8 cellular contexts compared by ENCODE assay signal in genomic region chr2:136117909-136118818, GRCh38. TPM values are rescaled to one million over a fixed set of nuclear protein-coding genes. Genes with fewer than 3 reads are reported as not detected.
DNase-seq lines count a peak whose midpoint lies in the region; ATAC-seq and TF ChIP-seq lines count a peak whose summit lies in the region.

Gene CXCR4 (minus strand): TSS chr2:136118149. CDS start chr2:136118060, 89 bp downstream.

- peak; percentile 23 for TF ChIP-seq CTCF in GM06990 (IDR thresholded peaks at IDR 0.05; ENCODE audit: insufficient read depth, low read length, poor library complexity, severe bottlenecking)

- DNase-seq in GM06990 (ENCODE audit: extremely low read depth, insufficient read length) (peak; percentile 87), NCI-H460 (ENCODE audit: extremely low read depth, low read depth) (peak; percentile 17), mesenteric fat pad (ENCODE audit: low spot score) (peak; percentile 94)
- DNase-seq in activated CD4-positive, alpha-beta T cell treated with anti-CD3 and anti-CD28 coated beads, Interleukin-2, amount 50 U/mL, for 48 hours = peak; percentile 86 to 89
- peak; percentile 63 for DNase-seq in stimulated activated CD8-positive, alpha-beta memory T cell treated with anti-CD3 and anti-CD28 coated beads, Interleukin-15, amount 100 ng/mL, for 24 hours (ENCODE audit: low read depth)

- 0 to 1% methylated on average over 49 to 50 of the region's 50 CpGs for WGBS in ectodermal cell, 2 experiments

- peaks cover 9% of the 10 kb centered on the region for H3K4me1 ChIP-seq in ectodermal cell (ENCODE audit: control insufficient read depth, insufficient read depth, low read length)

- H3K27me3 ChIP-seq in GM06990 (replicated peaks; ENCODE audit: control insufficient read depth, insufficient read depth, low read length) (no peaks in the 10 kb centered on the region; the same call in 1 of the 2 replicates), ectodermal cell (ENCODE audit: control insufficient read depth, insufficient read depth, low read length, poor library complexity, severe bottlenecking) (peaks cover 32% of the 10 kb centered on the region)

- no peaks in the 10 kb centered on the region for H3K9me3 ChIP-seq in ectodermal cell (ENCODE audit: control insufficient read depth, low read length)

- H3K4me3 ChIP-seq in GM06990 (replicated peaks; ENCODE audit: low read depth, low read length) (peak within 1 kb of the TSS; percentile 64), ectodermal cell (ENCODE audit: insufficient read depth, low read depth, low read length) (peak within 1 kb of the TSS; percentile 74)

- H3K27ac ChIP-seq in ectodermal cell (ENCODE audit: insufficient read depth, low read depth, low read length, poor library complexity, severe bottlenecking) = peak within 1 kb of the TSS; percentile 58

- H3K36me3 ChIP-seq in GM06990 (ENCODE audit: control insufficient read depth, insufficient read depth, low read length) (peaks cover 2% of the 10 kb centered on the region; the same call in 1 of the 2 replicates), ectodermal cell (ENCODE audit: control insufficient read depth, insufficient read depth, low read length) (peaks cover 14% of the 10 kb centered on the region)

- ATAC-seq in HG03045 (IDR thresholded peaks at IDR 0.05; ENCODE audit: unreplicated experiment) (peak; percentile 21), GM18870 (IDR thresholded peaks at IDR 0.05; ENCODE audit: unreplicated experiment) (no peak)

RNA-seq across cellular contexts. Expression of gene CXCR4, which starts in this region (rescaled TPM):
- total RNA-seq in NCI-H460 (2014; rRNA removed; shearing (Covaris generic)) = 0.12 TPM in 1 of 2 replicates, not detected in the other
- not detected in 2 replicates for polyA plus RNA-seq in NCI-H460 (2014; cell fraction: nucleus; rRNA removed)
- polyA plus RNA-seq in ectodermal cell (2013, experiment 1 of 4) = 37.7 TPM
- polyA plus RNA-seq in ectodermal cell (2013, experiment 2 of 4) = 41.4 TPM
- 37.7 TPM for polyA plus RNA-seq in ectodermal cell (2013, experiment 3 of 4)
- 53.4 TPM for polyA plus RNA-seq in ectodermal cell (2013, experiment 4 of 4)
- 13.2 TPM for total RNA-seq in mesenteric fat pad

Comparison
In these comparisons a context has a peak if more than half of its experiments do, and no peak if none do; other contexts are left out.
1. RNA of gene CXCR4 (total RNA-seq): 13.2 TPM in mesenteric fat pad (single experiment); 0.12 TPM in NCI-H460; every median in the first group is over 10 times any median in the second.
2. Peak in DNase-seq in NCI-H460; RNA of the gene not detected or under 1 TPM.
3. DNase-seq: peak in every context shown above with its lines; median percentile 94 in mesenteric fat pad; 88 in activated CD4-positive, alpha-beta T cell treated with anti-CD3 and anti-CD28 coated beads, Interleukin-2, amount 50 U/mL, for 48 hours; 87 in GM06990; 63 in stimulated activated CD8-positive, alpha-beta memory T cell treated with anti-CD3 and anti-CD28 coated beads, Interleukin-15, amount 100 ng/mL, for 24 hours; 17 in NCI-H460.